29 cellular contexts compared by ENCODE assay signal in the genomic region with DNA sequence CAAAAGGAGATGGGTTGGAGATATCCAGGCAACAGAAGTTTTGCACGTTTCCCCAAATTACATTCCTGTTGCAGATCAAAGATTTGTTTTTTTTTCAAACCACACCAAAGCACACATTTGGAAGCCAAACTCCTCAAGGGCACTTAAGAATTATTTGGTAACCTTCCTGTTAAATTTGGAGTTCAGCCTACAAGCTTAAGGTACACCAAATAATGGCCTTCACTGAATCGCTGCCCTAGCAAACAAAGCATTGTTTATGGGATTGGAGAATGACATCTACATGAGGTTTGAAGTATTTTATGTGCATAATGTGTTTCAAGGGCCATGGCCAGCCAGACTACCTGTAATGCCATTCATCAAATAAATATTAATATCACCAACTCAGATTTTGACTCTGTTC.
"Had no signal": no experiment of that assay in that cellular context is flagged by ENCODE, and none has a peak within 500 bp of the region (broad histone marks: within the 10 kb centered on the region; RNA-seq: fewer than 3 reads in every experiment).

No MANE protein-coding gene starts in this region.

- ATAC-seq: activated CD4-positive, alpha-beta T cell treated with anti-CD3 and anti-CD28 coated beads for 36 hours; activated CD8-positive, alpha-beta memory T cell treated with anti-CD3 and anti-CD28 coated beads, Interleukin-2, amount 10 ng/mL, durations not matched to agents 7 days and 5 days; activated CD8-positive, alpha-beta T cell treated with anti-CD3 and anti-CD28 coated beads, Interleukin-2, amount 10 ng/mL, durations not matched to agents 7 days and 5 days; activated naive CD4-positive, alpha-beta T cell treated with anti-CD3 and anti-CD28 coated beads, Interleukin-2, amount 50 U/mL, for 72 hours; foreskin keratinocyte; gastrocnemius medialis had no signal

- H3K4me3 Mint-ChIP-seq: activated CD4-positive, alpha-beta memory T cell treated with anti-CD3 and anti-CD28 coated beads for 36 hours; activated CD4-positive, alpha-beta T cell treated with anti-CD3 and anti-CD28 coated beads for 36 hours; activated CD4-positive, alpha-beta T cell treated with anti-CD3 and anti-CD28 coated beads, Interleukin-2, amount 10 ng/mL, durations not matched to agents 24 days and 14 days; activated CD8-positive, alpha-beta memory T cell treated with anti-CD3 and anti-CD28 coated beads, Interleukin-2, amount 10 ng/mL, durations not matched to agents 7 days and 5 days; activated CD8-positive, alpha-beta T cell treated with anti-CD3 and anti-CD28 coated beads, Interleukin-2, amount 10 ng/mL, durations not matched to agents 7 days and 5 days; activated naive CD4-positive, alpha-beta T cell treated with anti-CD3 and anti-CD28 coated beads, Interleukin-2, amount 10 ng/mL, durations not matched to agents 7 days and 5 days; activated naive CD8-positive, alpha-beta T cell treated with anti-CD3 and anti-CD28 coated beads, Interleukin-2, amount 10 ng/mL, durations not matched to agents 7 days and 5 days; activated T-helper 1 cell treated with anti-CD3 and anti-CD28 coated beads, Interleukin-12 subunit alpha, Interleukin-12 subunit beta, Interleukin-2, Interleukin-4 antibody, amounts not matched to agents 30 ng/mL and 10 ng/mL and 1 ng/mL, durations not matched to agents 14 hours and 24 hours and 36 hours; central memory CD8-positive, alpha-beta T cell; dendritic cell treated with granulocyte-macrophage colony-stimulating factor and Interleukin-4, amounts not matched to agents 40 ng/mL and 50 ng/mL, for 4 days; endodermal cell had no signal

- H3K9me3 Mint-ChIP-seq: activated CD4-positive, alpha-beta memory T cell treated with anti-CD3 and anti-CD28 coated beads for 36 hours; activated CD4-positive, alpha-beta T cell treated with anti-CD3 and anti-CD28 coated beads, Interleukin-2, amount 10 ng/mL, durations not matched to agents 24 days and 14 days; activated naive CD4-positive, alpha-beta T cell treated with anti-CD3 and anti-CD28 coated beads, Interleukin-2, amount 10 ng/mL, durations not matched to agents 7 days and 5 days; activated naive CD8-positive, alpha-beta T cell treated with anti-CD3 and anti-CD28 coated beads, Interleukin-2, amount 10 ng/mL, durations not matched to agents 7 days and 5 days; activated T-helper 1 cell treated with anti-CD3 and anti-CD28 coated beads, Interleukin-12 subunit alpha, Interleukin-12 subunit beta, Interleukin-2, Interleukin-4 antibody, amounts not matched to agents 30 ng/mL and 10 ng/mL and 1 ng/mL, durations not matched to agents 14 hours and 24 hours and 36 hours; activated T-helper 2 cell treated with anti-CD3 and anti-CD28 coated beads, Interferon-gamma antibody, Interleukin-2, Interleukin-4, amounts not matched to agents 10 μg/mL and 5 μg/mL and 100 μg/mL, durations not matched to agents 14 hours and 24 hours and 36 hours; central memory CD8-positive, alpha-beta T cell; dendritic cell treated with granulocyte-macrophage colony-stimulating factor and Interleukin-4, amounts not matched to agents 40 ng/mL and 50 ng/mL, for 4 days; endodermal cell had no signal

- H3K27ac Mint-ChIP-seq: activated CD4-positive, alpha-beta memory T cell treated with anti-CD3 and anti-CD28 coated beads for 36 hours; activated CD4-positive, alpha-beta T cell treated with anti-CD3 and anti-CD28 coated beads for 36 hours; activated CD4-positive, alpha-beta T cell treated with anti-CD3 and anti-CD28 coated beads, Interleukin-2, amount 10 ng/mL, durations not matched to agents 24 days and 14 days; activated CD8-positive, alpha-beta memory T cell treated with anti-CD3 and anti-CD28 coated beads, Interleukin-2, amount 10 ng/mL, durations not matched to agents 7 days and 5 days; activated CD8-positive, alpha-beta T cell treated with anti-CD3 and anti-CD28 coated beads, Interleukin-2, amount 10 ng/mL, durations not matched to agents 7 days and 5 days; activated naive CD4-positive, alpha-beta T cell treated with anti-CD3 and anti-CD28 coated beads, Interleukin-2, amount 10 ng/mL, durations not matched to agents 7 days and 5 days; activated naive CD4-positive, alpha-beta T cell treated with anti-CD3 and anti-CD28 coated beads, Interleukin-2, amount 50 U/mL, for 72 hours; activated naive CD8-positive, alpha-beta T cell treated with anti-CD3 and anti-CD28 coated beads, Interleukin-2, amount 10 ng/mL, durations not matched to agents 7 days and 5 days; activated T-helper 1 cell treated with anti-CD3 and anti-CD28 coated beads, Interleukin-12 subunit alpha, Interleukin-12 subunit beta, Interleukin-2, Interleukin-4 antibody, amounts not matched to agents 30 ng/mL and 10 ng/mL and 1 ng/mL, durations not matched to agents 14 hours and 24 hours and 36 hours; activated T-helper 2 cell treated with anti-CD3 and anti-CD28 coated beads, Interferon-gamma antibody, Interleukin-2, Interleukin-4, amounts not matched to agents 10 μg/mL and 5 μg/mL and 100 μg/mL, durations not matched to agents 14 hours and 24 hours and 36 hours; dendritic cell treated with granulocyte-macrophage colony-stimulating factor and Interleukin-4, amounts not matched to agents 40 ng/mL and 50 ng/mL, for 4 days; endodermal cell had no signal

- H3K9me3 ChIP-seq: ascending aorta, gastrocnemius medialis, heart right ventricle had no signal

- H3K36me3 Mint-ChIP-seq: activated CD4-positive, alpha-beta memory T cell treated with anti-CD3 and anti-CD28 coated beads for 36 hours; activated CD8-positive, alpha-beta memory T cell treated with anti-CD3 and anti-CD28 coated beads, Interleukin-2, amount 10 ng/mL, durations not matched to agents 7 days and 5 days; activated naive CD4-positive, alpha-beta T cell treated with anti-CD3 and anti-CD28 coated beads, Interleukin-2, amount 10 ng/mL, durations not matched to agents 7 days and 5 days; activated naive CD4-positive, alpha-beta T cell treated with anti-CD3 and anti-CD28 coated beads, Interleukin-2, amount 50 U/mL, for 72 hours; activated naive CD8-positive, alpha-beta T cell treated with anti-CD3 and anti-CD28 coated beads, Interleukin-2, amount 10 ng/mL, durations not matched to agents 7 days and 5 days had no signal

- H3K4me1 ChIP-seq: ascending aorta, foreskin keratinocyte had no signal

- H3K4me1 Mint-ChIP-seq: activated CD4-positive, alpha-beta T cell treated with anti-CD3 and anti-CD28 coated beads for 36 hours; activated CD4-positive, alpha-beta T cell treated with anti-CD3 and anti-CD28 coated beads, Interleukin-2, amount 10 ng/mL, durations not matched to agents 24 days and 14 days; activated CD8-positive, alpha-beta memory T cell treated with anti-CD3 and anti-CD28 coated beads, Interleukin-2, amount 10 ng/mL, durations not matched to agents 7 days and 5 days; activated naive CD4-positive, alpha-beta T cell treated with anti-CD3 and anti-CD28 coated beads, Interleukin-2, amount 10 ng/mL, durations not matched to agents 7 days and 5 days; activated naive CD8-positive, alpha-beta T cell treated with anti-CD3 and anti-CD28 coated beads, Interleukin-2, amount 10 ng/mL, durations not matched to agents 7 days and 5 days; central memory CD8-positive, alpha-beta T cell had no signal

- H3K4me3 ChIP-seq: ascending aorta, coronary artery, dorsolateral prefrontal cortex, gastrocnemius medialis, heart right ventricle had no signal

- H3K27me3 Mint-ChIP-seq: activated CD4-positive, alpha-beta memory T cell treated with anti-CD3 and anti-CD28 coated beads for 36 hours; central memory CD8-positive, alpha-beta T cell had no signal

- DNase-seq: activated CD4-positive, alpha-beta memory T cell treated with anti-CD3 and anti-CD28 coated beads for 36 hours; activated CD4-positive, alpha-beta T cell treated with anti-CD3 and anti-CD28 coated beads for 36 hours; activated CD4-positive, alpha-beta T cell treated with anti-CD3 and anti-CD28 coated beads, Interleukin-2, amount 10 ng/mL, durations not matched to agents 24 days and 14 days; activated CD4-positive, CD25-positive, alpha-beta regulatory T cell; activated CD4-positive, CD25-positive, alpha-beta regulatory T cell treated with anti-CD3 and anti-CD28 coated beads, Interleukin-2, amount 50 U/mL, for 72 hours; activated CD8-positive, alpha-beta memory T cell treated with anti-CD3 and anti-CD28 coated beads, Interleukin-2, amount 10 ng/mL, durations not matched to agents 7 days and 5 days; activated CD8-positive, alpha-beta memory T cell treated with anti-CD3 and anti-CD28 coated beads, Interleukin-2, amount 50 U/mL, for 4 hours; activated CD8-positive, alpha-beta T cell treated with anti-CD3 and anti-CD28 coated beads, Interleukin-2, amount 10 ng/mL, durations not matched to agents 7 days and 5 days; activated effector memory CD4-positive, alpha-beta T cell treated with anti-CD3 and anti-CD28 coated beads, Interleukin-2, amount 50 U/mL, for 16 hours; activated naive CD4-positive, alpha-beta T cell; activated naive CD4-positive, alpha-beta T cell treated with anti-CD3 and anti-CD28 coated beads, Interleukin-2, amount 10 ng/mL, durations not matched to agents 7 days and 5 days; activated naive CD8-positive, alpha-beta T cell treated with anti-CD3 and anti-CD28 coated beads, Interleukin-2, amount 10 ng/mL, durations not matched to agents 7 days and 5 days; activated T-cell treated with anti-CD3 and anti-CD28 coated beads, Interleukin-2, amount 50 U/mL, for 1 hour; activated T-cell treated with anti-CD3 and anti-CD28 coated beads, Interleukin-2, amount 50 U/mL, for 48 hours; brain microvascular endothelial cell; dorsolateral prefrontal cortex; effector memory CD4-positive, alpha-beta T cell; endodermal cell; foreskin keratinocyte; gastrocnemius medialis; heart right ventricle; T-helper 2 cell had no signal

- H3K36me3 ChIP-seq: ascending aorta, brain microvascular endothelial cell, gastrocnemius medialis, heart right ventricle had no signal

- H3K27ac ChIP-seq: ascending aorta, brain microvascular endothelial cell, coronary artery, dorsolateral prefrontal cortex, foreskin keratinocyte, gastrocnemius medialis, heart right ventricle had no signal

- H3K27me3 ChIP-seq: ascending aorta, brain microvascular endothelial cell, dorsolateral prefrontal cortex, gastrocnemius medialis, heart right ventricle had no signal
